In the genomic region with DNA sequence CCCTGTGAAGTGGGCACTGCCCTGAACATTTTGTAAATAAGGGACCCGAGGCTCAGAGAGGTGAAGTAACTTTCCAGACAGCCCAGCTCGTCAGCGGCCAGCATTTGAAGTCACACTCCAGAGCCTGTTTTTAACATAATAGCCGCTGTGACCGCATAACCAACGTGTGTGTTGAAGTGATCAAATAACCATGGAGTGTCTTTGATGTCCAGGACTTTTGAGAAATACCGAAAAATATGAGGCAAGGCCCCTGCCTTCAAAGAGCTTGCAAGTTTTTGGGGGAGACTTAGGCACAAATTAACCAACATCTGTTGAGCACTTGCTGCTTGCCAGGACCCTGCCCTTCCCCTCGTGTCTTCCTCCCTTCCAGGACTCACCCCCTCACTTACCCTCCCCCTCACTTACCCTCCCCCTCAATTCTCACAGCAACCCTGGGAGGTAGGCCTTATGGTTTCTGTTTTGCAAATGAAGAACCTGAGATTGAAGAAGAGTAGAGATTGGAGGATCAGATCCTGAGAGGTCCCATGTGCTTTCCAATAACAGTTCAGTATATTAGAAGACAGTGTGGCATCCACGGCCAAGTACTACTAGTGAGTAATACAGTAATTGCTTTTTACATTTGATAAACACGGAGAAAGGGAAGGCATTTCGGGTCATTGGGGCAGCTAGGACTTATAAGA, we compare ENCODE assay signal across 8 cellular contexts. TPM values are rescaled to one million over a fixed set of nuclear protein-coding genes. Genes with fewer than 3 reads are reported as not detected.
A peak's percentile ranks its signal among the peaks of the same experiment; 100 is the strongest.
DNase-seq lines count a peak whose midpoint lies in the region; ATAC-seq and TF ChIP-seq lines count a peak whose summit lies in the region.

No MANE protein-coding gene starts in this region.

- no peaks in the 10 kb centered on the region for H3K27me3 ChIP-seq in heart right ventricle

- peaks cover 0 to 25% (median 0%) of the 10 kb centered on the region in 9 donors for H3K36me3 ChIP-seq in heart right ventricle

- peak overlapping the region; percentile 85 to 96 (median 94) for H3K27ac ChIP-seq in heart right ventricle

- in situ Hi-C loops in Caki2 (cut with HindIII; ENCODE audit: low pct_unique_long_range_greater_than_20kb, low sequenced_read_pairs), result no loop called here

- no peaks in the 10 kb centered on the region for H3K9me3 ChIP-seq in heart right ventricle

- DNase-seq in Caki2 (ENCODE audit: low read depth) (peak; percentile 77), RPMI7951 (ENCODE audit: low read depth) (peak; percentile 89), heart right ventricle (peak in 1 of 2 donors; percentile 37), putamen (ENCODE audit: low spot score) (peak; percentile 72), SKM-1 treated with dmso at 0.1 percent for 144 hours (lab: John Stamatoyannopoulos, UW; ENCODE audit: unreplicated experiment) (no peak)
- DNase-seq in activated naive CD4-positive, alpha-beta T cell treated with anti-CD3 and anti-CD28 coated beads, Interleukin-2, amount 50 U/mL, for 16 hours, result peak; percentile 40

- H3K4me3 ChIP-seq in heart right ventricle, result peak overlapping the region; percentile 34 to 94 (median 77)

- peaks cover 0 to 69% (median 54%) of the 10 kb centered on the region in 9 donors for H3K4me1 ChIP-seq in heart right ventricle

- WGBS in heart right ventricle, 2 donors, result 5 to 6% methylated on average over 11 of the region's 11 CpGs

- intact Hi-C loops in heart right ventricle (cut with DNase I), result loop anchor here in 9 of 10 donors (5.0 to 10.0 kb wide), 10 partner anchors 40 to 242 kb away; partner anchors contain the start of gene PPM1J (in 3 of the 9)

- ATAC-seq in GM19463 (IDR thresholded peaks at IDR 0.05; ENCODE audit: unreplicated experiment), result peak; percentile 39
- peak; percentile 40 for ATAC-seq in HG03575 (IDR thresholded peaks at IDR 0.05; ENCODE audit: extremely low read depth, insufficient number of reproducible peaks, low FRiP score, unreplicated experiment)
- peak in 6 of 8 donors; percentile 12 to 40 (median 32) for ATAC-seq in heart right ventricle

- no peak for TF ChIP-seq CTCF in heart right ventricle (IDR thresholded peaks at IDR 0.05)

RNA-seq across cellular contexts. Expression of gene SLC16A1, which starts 1.3 kb away (rescaled TPM):
- total RNA-seq in Caki2 (2014; rRNA removed; shearing (Covaris generic); ENCODE audit: low replicate concordance), result 29.8 and 34.6 TPM in 2 replicates
- 99.0 and 99.1 TPM in 2 replicates for total RNA-seq in RPMI7951 (2014; rRNA removed; shearing (Covaris generic))
- 100 to 1,000 TPM; 129 to 193 (median 152) TPM for total RNA-seq in heart right ventricle
- polyA plus RNA-seq in heart right ventricle, result 10 to 100 TPM; 43.9 to 71.8 TPM
